22 cellular contexts compared by ENCODE assay signal in genomic region chr21:44650265-44650972, GRCh38. TPM values are rescaled to one million over a fixed set of nuclear protein-coding genes. Genes with fewer than 3 reads are reported as not detected.
"Had no signal": no experiment of that assay in that cellular context is flagged by ENCODE, and none has a peak within 500 bp of the region (broad histone marks: within the 10 kb centered on the region; RNA-seq: fewer than 3 reads in every experiment).

No MANE protein-coding gene starts in this region.

- H3K4me3 Mint-ChIP-seq: activated B cell treated with CpG ODN at 0.5 μM for 24 hours; activated CD4-positive, alpha-beta memory T cell treated with anti-CD3 and anti-CD28 coated beads, Interleukin-2, amount 10 ng/mL, durations not matched to agents 7 days and 5 days; activated naive CD4-positive, alpha-beta T cell treated with anti-CD3 and anti-CD28 coated beads for 36 hours; activated T-cell treated with anti-CD3 and anti-CD28 coated beads, Interleukin-2, amount 50 U/mL, for 24 hours; naive thymus-derived CD4-positive, alpha-beta T cell; stimulated activated memory B cell treated with anti-CD40 and anti-IgM and Interleukin-4, amounts not matched to agents 10 μg/mL and 1 μg/mL and 100 μg/mL, for 72 hours; T-cell had no signal

- H3K36me3 Mint-ChIP-seq: stimulated activated memory B cell treated with anti-CD40 and anti-IgM and Interleukin-4, amounts not matched to agents 10 μg/mL and 1 μg/mL and 100 μg/mL, for 72 hours; T-cell had no signal

- ATAC-seq: body of pancreas; naive thymus-derived CD4-positive, alpha-beta T cell; stimulated activated memory B cell treated with anti-CD40 and anti-IgM and Interleukin-4, amounts not matched to agents 10 μg/mL and 1 μg/mL and 100 μg/mL, for 72 hours; T-cell had no signal

- H3K27me3 ChIP-seq: body of pancreas, testis, upper lobe of left lung had no signal

- DNase-seq: activated B cell treated with CpG ODN at 0.5 μM for 24 hours; activated CD4-positive, alpha-beta memory T cell treated with anti-CD3 and anti-CD28 coated beads, Interleukin-2, amount 10 ng/mL, durations not matched to agents 7 days and 5 days; activated CD4-positive, alpha-beta T cell treated with anti-CD3 and anti-CD28 coated beads for 4 hours; activated naive CD4-positive, alpha-beta T cell treated with anti-CD3 and anti-CD28 coated beads for 36 hours; activated T-cell treated with anti-CD3 and anti-CD28 coated beads, Interleukin-2, amount 50 U/mL, for 24 hours; body of pancreas; foreskin fibroblast; mesendoderm; naive thymus-derived CD4-positive, alpha-beta T cell; sigmoid colon; stimulated activated CD4-positive, alpha-beta T cell treated with anti-CD3 and anti-CD28 coated beads, Interleukin-4, amount 100 ng/mL, for 24 hours; T-cell; T-helper 9 cell; testis had no signal

- H3K4me1 Mint-ChIP-seq: activated B cell treated with CpG ODN at 0.5 μM for 24 hours; stimulated activated memory B cell treated with anti-CD40 and anti-IgM and Interleukin-4, amounts not matched to agents 10 μg/mL and 1 μg/mL and 100 μg/mL, for 72 hours had no signal

- H3K4me3 ChIP-seq: body of pancreas, sigmoid colon, testis, upper lobe of left lung had no signal

- H3K9ac ChIP-seq: parathyroid adenoma had no signal

- H3K9me3 ChIP-seq: body of pancreas, sigmoid colon, testis had no signal

- H2AFZ ChIP-seq: parathyroid adenoma had no signal

- H3K79me2 ChIP-seq: parathyroid adenoma had no signal

- H3K27ac Mint-ChIP-seq: activated B cell treated with CpG ODN at 0.5 μM for 24 hours; activated CD4-positive, alpha-beta memory T cell treated with anti-CD3 and anti-CD28 coated beads, Interleukin-2, amount 10 ng/mL, durations not matched to agents 7 days and 5 days; activated naive CD4-positive, alpha-beta T cell treated with anti-CD3 and anti-CD28 coated beads for 36 hours; activated T-cell treated with anti-CD3 and anti-CD28 coated beads, Interleukin-2, amount 50 U/mL, for 24 hours; stimulated activated memory B cell treated with anti-CD40 and anti-IgM and Interleukin-4, amounts not matched to agents 10 μg/mL and 1 μg/mL and 100 μg/mL, for 72 hours had no signal

- H3K27me3 Mint-ChIP-seq: activated CD4-positive, alpha-beta memory T cell treated with anti-CD3 and anti-CD28 coated beads, Interleukin-2, amount 10 ng/mL, durations not matched to agents 7 days and 5 days; activated T-cell treated with anti-CD3 and anti-CD28 coated beads, Interleukin-2, amount 50 U/mL, for 24 hours; naive thymus-derived CD4-positive, alpha-beta T cell; T-cell had no signal

- H3K4me1 ChIP-seq: body of pancreas, parathyroid adenoma, sigmoid colon, testis, upper lobe of left lung had no signal

- H3K27ac ChIP-seq: body of pancreas, parathyroid adenoma, sigmoid colon, testis, upper lobe of left lung had no signal

- H3K36me3 ChIP-seq: sigmoid colon, upper lobe of left lung had no signal

- H3K9me3 Mint-ChIP-seq: activated B cell treated with CpG ODN at 0.5 μM for 24 hours; stimulated activated memory B cell treated with anti-CD40 and anti-IgM and Interleukin-4, amounts not matched to agents 10 μg/mL and 1 μg/mL and 100 μg/mL, for 72 hours; T-cell had no signal

RNA-seq across cellular contexts. Expression of gene KRTAP12-4, which starts 4.0 kb away (rescaled TPM):
- total RNA-seq: activated B cell treated with CpG ODN at 0.5 μM for 24 hours; activated CD4-positive, alpha-beta memory T cell treated with anti-CD3 and anti-CD28 coated beads, Interleukin-2, amount 10 ng/mL, durations not matched to agents 7 days and 5 days; activated naive CD4-positive, alpha-beta T cell treated with anti-CD3 and anti-CD28 coated beads for 36 hours; body of pancreas; cardiac septum; dermis microvascular lymphatic vessel endothelial cell; glomerular endothelial cell; liver; mucosa of gallbladder; naive thymus-derived CD4-positive, alpha-beta T cell; sigmoid colon; T-cell; testis; upper lobe of left lung had no signal
- polyA plus RNA-seq: liver; naive thymus-derived CD4-positive, alpha-beta T cell; sigmoid colon had no signal

RNA-seq across cellular contexts. Expression of gene KRTAP10-11, which starts 4.2 kb away (rescaled TPM):
- total RNA-seq: activated B cell treated with CpG ODN at 0.5 μM for 24 hours; activated CD4-positive, alpha-beta memory T cell treated with anti-CD3 and anti-CD28 coated beads, Interleukin-2, amount 10 ng/mL, durations not matched to agents 7 days and 5 days; activated naive CD4-positive, alpha-beta T cell treated with anti-CD3 and anti-CD28 coated beads for 36 hours; body of pancreas; cardiac septum; dermis microvascular lymphatic vessel endothelial cell; glomerular endothelial cell; liver; mucosa of gallbladder; naive thymus-derived CD4-positive, alpha-beta T cell; sigmoid colon; T-cell; upper lobe of left lung had no signal
- polyA plus RNA-seq: liver; naive thymus-derived CD4-positive, alpha-beta T cell; sigmoid colon had no signal

RNA-seq across cellular contexts. Expression of gene KRTAP12-3, which starts 7.3 kb away (rescaled TPM):
- total RNA-seq: activated B cell treated with CpG ODN at 0.5 μM for 24 hours; activated CD4-positive, alpha-beta memory T cell treated with anti-CD3 and anti-CD28 coated beads, Interleukin-2, amount 10 ng/mL, durations not matched to agents 7 days and 5 days; activated naive CD4-positive, alpha-beta T cell treated with anti-CD3 and anti-CD28 coated beads for 36 hours; body of pancreas; cardiac septum; dermis microvascular lymphatic vessel endothelial cell; glomerular endothelial cell; liver; mucosa of gallbladder; sigmoid colon; T-cell; testis; upper lobe of left lung had no signal
- polyA plus RNA-seq: liver; naive thymus-derived CD4-positive, alpha-beta T cell; sigmoid colon had no signal

RNA-seq across cellular contexts. Expression of gene KRTAP10-10, which starts 13.3 kb away (rescaled TPM):
- total RNA-seq: activated B cell treated with CpG ODN at 0.5 μM for 24 hours; activated CD4-positive, alpha-beta memory T cell treated with anti-CD3 and anti-CD28 coated beads, Interleukin-2, amount 10 ng/mL, durations not matched to agents 7 days and 5 days; activated naive CD4-positive, alpha-beta T cell treated with anti-CD3 and anti-CD28 coated beads for 36 hours; body of pancreas; cardiac septum; dermis microvascular lymphatic vessel endothelial cell; glomerular endothelial cell; liver; mucosa of gallbladder; naive thymus-derived CD4-positive, alpha-beta T cell; sigmoid colon; T-cell; testis; upper lobe of left lung had no signal
- polyA plus RNA-seq: liver; naive thymus-derived CD4-positive, alpha-beta T cell; sigmoid colon had no signal

RNA-seq across cellular contexts. Expression of gene KRTAP12-2, which starts 16.3 kb away (rescaled TPM):
- total RNA-seq: activated B cell treated with CpG ODN at 0.5 μM for 24 hours; activated CD4-positive, alpha-beta memory T cell treated with anti-CD3 and anti-CD28 coated beads, Interleukin-2, amount 10 ng/mL, durations not matched to agents 7 days and 5 days; activated naive CD4-positive, alpha-beta T cell treated with anti-CD3 and anti-CD28 coated beads for 36 hours; body of pancreas; cardiac septum; dermis microvascular lymphatic vessel endothelial cell; glomerular endothelial cell; liver; mucosa of gallbladder; naive thymus-derived CD4-positive, alpha-beta T cell; sigmoid colon; T-cell; upper lobe of left lung had no signal
- polyA plus RNA-seq: liver; naive thymus-derived CD4-positive, alpha-beta T cell; sigmoid colon had no signal
